In the genomic region with DNA sequence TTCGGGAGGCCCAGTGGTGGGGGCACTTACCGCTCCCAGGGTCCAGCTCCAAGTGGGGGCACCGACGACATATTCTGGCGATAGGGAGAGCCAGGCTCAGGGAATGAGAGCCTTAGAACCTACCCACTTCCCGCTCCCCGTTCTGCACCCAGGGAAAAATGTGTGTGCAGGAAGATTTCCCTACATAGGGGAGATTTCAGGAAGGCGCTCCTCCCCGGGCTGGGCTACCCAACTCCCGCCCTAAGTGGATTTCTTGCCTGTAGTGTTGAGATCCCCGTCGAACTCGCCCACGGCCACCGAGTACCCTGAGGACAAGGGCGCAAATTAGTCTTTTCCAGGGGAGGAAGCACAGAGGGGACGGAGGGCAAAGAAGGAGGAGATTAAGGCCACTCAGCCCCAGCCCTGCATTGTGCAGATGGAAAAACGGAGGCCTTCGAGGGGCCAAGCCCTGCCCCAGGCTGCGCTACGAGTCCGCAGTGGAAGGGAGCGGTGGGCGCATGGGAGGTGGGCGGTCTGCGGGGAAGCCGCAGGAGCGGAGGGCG, we compare ENCODE assay signal across 2 cellular contexts.
TF ChIP-seq lines count a peak whose summit lies in the region.

No MANE protein-coding gene starts in this region.

TF ChIP-seq in SK-N-SH, 30 proteins besides CTCF, POLR2A, EP300 and RAD21 (continued from another document):
- TF ChIP-seq YY1 (IDR thresholded peaks at IDR 0.05; ENCODE audit: low read depth) (no peak), SIN3A (IDR thresholded peaks at IDR 0.05; ENCODE audit: borderline replicate concordance, low read depth, low read length) (no peak), NFIC (IDR thresholded peaks at IDR 0.05; ENCODE audit: borderline replicate concordance) (no peak), TAF1 (IDR thresholded peaks at IDR 0.05; ENCODE audit: borderline replicate concordance, low read depth, low read length) (no peak)
TF ChIP-seq in SK-N-SH: peak in this region for 0.

TF ChIP-seq in SK-N-SH treated with all-trans-retinoic acid at 6 μM for 48 hours, 23 proteins besides CTCF, POLR2A, EP300 and RAD21 (continued from another document):
- TF ChIP-seq, protein P1, sequence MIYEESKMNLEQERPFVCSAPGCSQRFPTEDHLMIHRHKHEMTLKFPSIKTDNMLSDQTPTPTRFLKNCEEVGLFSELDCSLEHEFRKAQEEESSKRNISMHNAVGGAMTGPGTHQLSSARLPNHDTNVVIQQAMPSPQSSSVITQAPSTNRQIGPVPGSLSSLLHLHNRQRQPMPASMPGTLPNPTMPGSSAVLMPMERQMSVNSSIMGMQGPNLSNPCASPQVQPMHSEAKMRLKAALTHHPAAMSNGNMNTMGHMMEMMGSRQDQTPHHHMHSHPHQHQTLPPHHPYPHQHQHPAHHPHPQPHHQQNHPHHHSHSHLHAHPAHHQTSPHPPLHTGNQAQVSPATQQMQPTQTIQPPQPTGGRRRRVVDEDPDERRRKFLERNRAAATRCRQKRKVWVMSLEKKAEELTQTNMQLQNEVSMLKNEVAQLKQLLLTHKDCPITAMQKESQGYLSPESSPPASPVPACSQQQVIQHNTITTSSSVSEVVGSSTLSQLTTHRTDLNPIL (CRISPR knock-in tag; IDR thresholded peaks at IDR 0.05; ENCODE audit: low read depth): no peak
- TF ChIP-seq OSR1 (CRISPR knock-in tag; IDR thresholded peaks at IDR 0.05) (no peak), GLIS3 (CRISPR knock-in tag; IDR thresholded peaks at IDR 0.05) (no peak), ARNTL (CRISPR knock-in tag; IDR thresholded peaks at IDR 0.05; ENCODE audit: borderline replicate concordance, low read depth) (no peak), RARB (CRISPR knock-in tag; IDR thresholded peaks at IDR 0.05) (no peak), ZNF565 (CRISPR knock-in tag; conservative IDR thresholded peaks at IDR 0.05; ENCODE audit: low read depth) (no peak), ZNF8 (CRISPR knock-in tag; IDR thresholded peaks at IDR 0.05) (no peak), ZNF70 (CRISPR knock-in tag; IDR thresholded peaks at IDR 0.05) (no peak), ZC3H10 (CRISPR knock-in tag; IDR thresholded peaks at IDR 0.05) (no peak), TOX (CRISPR knock-in tag; IDR thresholded peaks at IDR 0.05; ENCODE audit: borderline replicate concordance) (no peak)
- TF ChIP-seq, protein P2, sequence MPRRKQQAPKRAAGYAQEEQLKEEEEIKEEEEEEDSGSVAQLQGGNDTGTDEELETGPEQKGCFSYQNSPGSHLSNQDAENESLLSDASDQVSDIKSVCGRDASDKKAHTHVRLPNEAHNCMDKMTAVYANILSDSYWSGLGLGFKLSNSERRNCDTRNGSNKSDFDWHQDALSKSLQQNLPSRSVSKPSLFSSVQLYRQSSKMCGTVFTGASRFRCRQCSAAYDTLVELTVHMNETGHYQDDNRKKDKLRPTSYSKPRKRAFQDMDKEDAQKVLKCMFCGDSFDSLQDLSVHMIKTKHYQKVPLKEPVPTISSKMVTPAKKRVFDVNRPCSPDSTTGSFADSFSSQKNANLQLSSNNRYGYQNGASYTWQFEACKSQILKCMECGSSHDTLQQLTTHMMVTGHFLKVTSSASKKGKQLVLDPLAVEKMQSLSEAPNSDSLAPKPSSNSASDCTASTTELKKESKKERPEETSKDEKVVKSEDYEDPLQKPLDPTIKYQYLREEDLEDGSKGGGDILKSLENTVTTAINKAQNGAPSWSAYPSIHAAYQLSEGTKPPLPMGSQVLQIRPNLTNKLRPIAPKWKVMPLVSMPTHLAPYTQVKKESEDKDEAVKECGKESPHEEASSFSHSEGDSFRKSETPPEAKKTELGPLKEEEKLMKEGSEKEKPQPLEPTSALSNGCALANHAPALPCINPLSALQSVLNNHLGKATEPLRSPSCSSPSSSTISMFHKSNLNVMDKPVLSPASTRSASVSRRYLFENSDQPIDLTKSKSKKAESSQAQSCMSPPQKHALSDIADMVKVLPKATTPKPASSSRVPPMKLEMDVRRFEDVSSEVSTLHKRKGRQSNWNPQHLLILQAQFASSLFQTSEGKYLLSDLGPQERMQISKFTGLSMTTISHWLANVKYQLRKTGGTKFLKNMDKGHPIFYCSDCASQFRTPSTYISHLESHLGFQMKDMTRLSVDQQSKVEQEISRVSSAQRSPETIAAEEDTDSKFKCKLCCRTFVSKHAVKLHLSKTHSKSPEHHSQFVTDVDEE (CRISPR knock-in tag; IDR thresholded peaks at IDR 0.05): no peak
- TF ChIP-seq, protein P3, sequence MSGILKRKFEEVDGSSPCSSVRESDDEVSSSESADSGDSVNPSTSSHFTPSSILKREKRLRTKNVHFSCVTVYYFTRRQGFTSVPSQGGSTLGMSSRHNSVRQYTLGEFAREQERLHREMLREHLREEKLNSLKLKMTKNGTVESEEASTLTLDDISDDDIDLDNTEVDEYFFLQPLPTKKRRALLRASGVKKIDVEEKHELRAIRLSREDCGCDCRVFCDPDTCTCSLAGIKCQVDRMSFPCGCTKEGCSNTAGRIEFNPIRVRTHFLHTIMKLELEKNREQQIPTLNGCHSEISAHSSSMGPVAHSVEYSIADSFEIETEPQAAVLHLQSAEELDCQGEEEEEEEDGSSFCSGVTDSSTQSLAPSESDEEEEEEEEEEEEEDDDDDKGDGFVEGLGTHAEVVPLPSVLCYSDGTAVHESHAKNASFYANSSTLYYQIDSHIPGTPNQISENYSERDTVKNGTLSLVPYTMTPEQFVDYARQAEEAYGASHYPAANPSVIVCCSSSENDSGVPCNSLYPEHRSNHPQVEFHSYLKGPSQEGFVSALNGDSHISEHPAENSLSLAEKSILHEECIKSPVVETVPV (CRISPR knock-in tag; IDR thresholded peaks at IDR 0.05): no peak
